In the genomic region with DNA sequence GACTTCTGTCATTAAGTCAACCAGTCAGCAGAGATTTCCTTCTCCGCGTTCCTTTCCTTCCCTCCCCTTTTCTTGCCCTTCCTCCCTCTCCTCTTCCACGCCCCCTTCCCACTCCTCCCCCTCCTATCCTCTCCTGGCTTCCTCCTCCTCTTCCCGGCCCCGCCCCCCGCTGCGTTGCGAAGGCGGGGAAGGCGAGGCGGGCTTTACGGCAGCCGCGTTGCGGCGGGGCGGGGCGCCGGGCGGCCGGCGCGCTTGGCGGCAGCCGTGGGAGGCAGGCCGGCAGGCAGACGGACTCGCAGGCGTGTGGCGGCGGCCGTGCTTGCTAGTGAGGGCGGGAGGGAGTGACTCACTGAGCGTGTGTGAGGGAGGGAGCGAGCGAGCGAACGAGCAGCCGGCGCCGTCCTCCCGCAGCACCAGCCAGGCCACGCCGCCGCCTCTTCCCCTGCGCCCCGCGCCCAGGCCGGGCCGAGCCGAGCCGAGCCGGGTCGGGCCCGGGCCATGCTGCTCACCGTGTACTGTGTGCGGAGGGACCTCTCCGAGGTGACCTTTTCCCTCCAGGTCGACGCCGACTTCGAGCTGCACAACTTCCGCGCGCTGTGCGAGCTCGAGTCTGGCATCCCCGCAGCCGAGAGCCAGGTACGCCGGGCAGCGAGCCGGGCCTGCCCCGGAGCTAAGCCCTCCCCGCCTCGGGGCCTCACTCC, we compare ENCODE assay signal across 1 cellular context.
A peak's percentile ranks its signal among the peaks of the same experiment; 100 is the strongest.
TF ChIP-seq lines count a peak whose summit lies in the region.

Gene DDI2 (plus strand): TSS at position 286 of the 701 bp plus-strand sequence. CDS start 213 bp downstream, at position 499.

TF ChIP-seq in GM12878, 131 proteins besides CTCF, POLR2A, EP300 and RAD21 (continued from another document and continues in another):
- TF ChIP-seq, protein P1, sequence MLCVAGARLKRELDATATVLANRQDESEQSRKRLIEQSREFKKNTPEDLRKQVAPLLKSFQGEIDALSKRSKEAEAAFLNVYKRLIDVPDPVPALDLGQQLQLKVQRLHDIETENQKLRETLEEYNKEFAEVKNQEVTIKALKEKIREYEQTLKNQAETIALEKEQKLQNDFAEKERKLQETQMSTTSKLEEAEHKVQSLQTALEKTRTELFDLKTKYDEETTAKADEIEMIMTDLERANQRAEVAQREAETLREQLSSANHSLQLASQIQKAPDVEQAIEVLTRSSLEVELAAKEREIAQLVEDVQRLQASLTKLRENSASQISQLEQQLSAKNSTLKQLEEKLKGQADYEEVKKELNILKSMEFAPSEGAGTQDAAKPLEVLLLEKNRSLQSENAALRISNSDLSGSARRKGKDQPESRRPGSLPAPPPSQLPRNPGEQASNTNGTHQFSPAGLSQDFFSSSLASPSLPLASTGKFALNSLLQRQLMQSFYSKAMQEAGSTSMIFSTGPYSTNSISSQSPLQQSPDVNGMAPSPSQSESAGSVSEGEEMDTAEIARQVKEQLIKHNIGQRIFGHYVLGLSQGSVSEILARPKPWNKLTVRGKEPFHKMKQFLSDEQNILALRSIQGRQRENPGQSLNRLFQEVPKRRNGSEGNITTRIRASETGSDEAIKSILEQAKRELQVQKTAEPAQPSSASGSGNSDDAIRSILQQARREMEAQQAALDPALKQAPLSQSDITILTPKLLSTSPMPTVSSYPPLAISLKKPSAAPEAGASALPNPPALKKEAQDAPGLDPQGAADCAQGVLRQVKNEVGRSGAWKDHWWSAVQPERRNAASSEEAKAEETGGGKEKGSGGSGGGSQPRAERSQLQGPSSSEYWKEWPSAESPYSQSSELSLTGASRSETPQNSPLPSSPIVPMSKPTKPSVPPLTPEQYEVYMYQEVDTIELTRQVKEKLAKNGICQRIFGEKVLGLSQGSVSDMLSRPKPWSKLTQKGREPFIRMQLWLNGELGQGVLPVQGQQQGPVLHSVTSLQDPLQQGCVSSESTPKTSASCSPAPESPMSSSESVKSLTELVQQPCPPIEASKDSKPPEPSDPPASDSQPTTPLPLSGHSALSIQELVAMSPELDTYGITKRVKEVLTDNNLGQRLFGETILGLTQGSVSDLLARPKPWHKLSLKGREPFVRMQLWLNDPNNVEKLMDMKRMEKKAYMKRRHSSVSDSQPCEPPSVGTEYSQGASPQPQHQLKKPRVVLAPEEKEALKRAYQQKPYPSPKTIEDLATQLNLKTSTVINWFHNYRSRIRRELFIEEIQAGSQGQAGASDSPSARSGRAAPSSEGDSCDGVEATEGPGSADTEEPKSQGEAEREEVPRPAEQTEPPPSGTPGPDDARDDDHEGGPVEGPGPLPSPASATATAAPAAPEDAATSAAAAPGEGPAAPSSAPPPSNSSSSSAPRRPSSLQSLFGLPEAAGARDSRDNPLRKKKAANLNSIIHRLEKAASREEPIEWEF (IDR thresholded peaks at IDR 0.05; ENCODE audit: insufficient replicate concordance, low read depth, low read length): no peak
- TF ChIP-seq, protein P2, sequence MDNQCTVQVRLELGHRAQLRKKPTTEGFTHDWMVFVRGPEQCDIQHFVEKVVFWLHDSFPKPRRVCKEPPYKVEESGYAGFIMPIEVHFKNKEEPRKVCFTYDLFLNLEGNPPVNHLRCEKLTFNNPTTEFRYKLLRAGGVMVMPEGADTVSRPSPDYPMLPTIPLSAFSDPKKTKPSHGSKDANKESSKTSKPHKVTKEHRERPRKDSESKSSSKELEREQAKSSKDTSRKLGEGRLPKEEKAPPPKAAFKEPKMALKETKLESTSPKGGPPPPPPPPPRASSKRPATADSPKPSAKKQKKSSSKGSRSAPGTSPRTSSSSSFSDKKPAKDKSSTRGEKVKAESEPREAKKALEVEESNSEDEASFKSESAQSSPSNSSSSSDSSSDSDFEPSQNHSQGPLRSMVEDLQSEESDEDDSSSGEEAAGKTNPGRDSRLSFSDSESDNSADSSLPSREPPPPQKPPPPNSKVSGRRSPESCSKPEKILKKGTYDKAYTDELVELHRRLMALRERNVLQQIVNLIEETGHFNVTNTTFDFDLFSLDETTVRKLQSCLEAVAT (IDR thresholded peaks at IDR 0.05): peak; percentile 22; the same call in 1 of the 2 replicates
- TF ChIP-seq, protein P3, sequence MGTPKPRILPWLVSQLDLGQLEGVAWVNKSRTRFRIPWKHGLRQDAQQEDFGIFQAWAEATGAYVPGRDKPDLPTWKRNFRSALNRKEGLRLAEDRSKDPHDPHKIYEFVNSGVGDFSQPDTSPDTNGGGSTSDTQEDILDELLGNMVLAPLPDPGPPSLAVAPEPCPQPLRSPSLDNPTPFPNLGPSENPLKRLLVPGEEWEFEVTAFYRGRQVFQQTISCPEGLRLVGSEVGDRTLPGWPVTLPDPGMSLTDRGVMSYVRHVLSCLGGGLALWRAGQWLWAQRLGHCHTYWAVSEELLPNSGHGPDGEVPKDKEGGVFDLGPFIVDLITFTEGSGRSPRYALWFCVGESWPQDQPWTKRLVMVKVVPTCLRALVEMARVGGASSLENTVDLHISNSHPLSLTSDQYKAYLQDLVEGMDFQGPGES (IDR thresholded peaks at IDR 0.05): no peak
- TF ChIP-seq TCF3 (IDR thresholded peaks at IDR 0.05; ENCODE audit: borderline replicate concordance, insufficient read depth, low read depth, low read length) (no peak), CHD1 (IDR thresholded peaks at IDR 0.05; ENCODE audit: low read depth, low read length) (no peak), HDAC6 (IDR thresholded peaks at IDR 0.05; ENCODE audit: unreplicated experiment) (no peak), HDAC2 (IDR thresholded peaks at IDR 0.05) (no peak), KDM1A (IDR thresholded peaks at IDR 0.05; ENCODE audit: borderline replicate concordance) (no peak), E2F8 (IDR thresholded peaks at IDR 0.05; ENCODE audit: low read depth, partially characterized antibody) (no peak), IRF4 (IDR thresholded peaks at IDR 0.05; ENCODE audit: low read depth, low read length) (0 out of 2 replicates have a peak, but pooled peaks have one; percentile 10), REST (IDR thresholded peaks at IDR 0.05; ENCODE audit: low read depth, low read length) (no peak), PML (IDR thresholded peaks at IDR 0.05; ENCODE audit: low read length) (no peak), SMAD5 (IDR thresholded peaks at IDR 0.05; ENCODE audit: low read depth) (no peak), PBX3 (IDR thresholded peaks at IDR 0.05; ENCODE audit: insufficient replicate concordance, low read depth, low read length) (no peak), STAT3 (IDR thresholded peaks at IDR 0.05; ENCODE audit: low read depth, low read length) (no peak), NR2F1 (conservative IDR thresholded peaks at IDR 0.05) (peak; percentile 91), BRCA1 (IDR thresholded peaks at IDR 0.05; ENCODE audit: low read depth, low read length) (no peak), MTA2 (IDR thresholded peaks at IDR 0.05; ENCODE audit: low read depth) (0 out of 2 replicates have a peak, but pooled peaks have one; percentile 41), YY1 (IDR thresholded peaks at IDR 0.05; ENCODE audit: low read depth, low read length) (no peak), WRNIP1 (IDR thresholded peaks at IDR 0.05; ENCODE audit: borderline replicate concordance, low read depth, low read length) (no peak), DPF2 (IDR thresholded peaks at IDR 0.05) (peak; percentile 80), USF1 (IDR thresholded peaks at IDR 0.05; ENCODE audit: borderline replicate concordance, extremely low read length, insufficient read depth, low read depth, low read length) (no peak), ZNF207 (IDR thresholded peaks at IDR 0.05; ENCODE audit: borderline replicate concordance) (0 out of 2 replicates have a peak, but pooled peaks have one; percentile 37), SREBF1 (IDR thresholded peaks at IDR 0.05; ENCODE audit: low read length) (no peak), ATF7 (IDR thresholded peaks at IDR 0.05; ENCODE audit: low read depth) (no peak), NBN (IDR thresholded peaks at IDR 0.05) (peak; percentile 82), NRF1 (conservative IDR thresholded peaks at IDR 0.05; ENCODE audit: low read depth, low read length) (no peak), TBL1XR1 (IDR thresholded peaks at IDR 0.05; ENCODE audit: low read depth, low read length) (no peak), YBX1 (IDR thresholded peaks at IDR 0.05) (no peak), IKZF2 (IDR thresholded peaks at IDR 0.05) (peak; percentile 89 to 92)
- TF ChIP-seq, protein P4, sequence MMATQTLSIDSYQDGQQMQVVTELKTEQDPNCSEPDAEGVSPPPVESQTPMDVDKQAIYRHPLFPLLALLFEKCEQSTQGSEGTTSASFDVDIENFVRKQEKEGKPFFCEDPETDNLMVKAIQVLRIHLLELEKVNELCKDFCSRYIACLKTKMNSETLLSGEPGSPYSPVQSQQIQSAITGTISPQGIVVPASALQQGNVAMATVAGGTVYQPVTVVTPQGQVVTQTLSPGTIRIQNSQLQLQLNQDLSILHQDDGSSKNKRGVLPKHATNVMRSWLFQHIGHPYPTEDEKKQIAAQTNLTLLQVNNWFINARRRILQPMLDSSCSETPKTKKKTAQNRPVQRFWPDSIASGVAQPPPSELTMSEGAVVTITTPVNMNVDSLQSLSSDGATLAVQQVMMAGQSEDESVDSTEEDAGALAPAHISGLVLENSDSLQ (IDR thresholded peaks at IDR 0.05): no peak
- TF ChIP-seq, protein P5, sequence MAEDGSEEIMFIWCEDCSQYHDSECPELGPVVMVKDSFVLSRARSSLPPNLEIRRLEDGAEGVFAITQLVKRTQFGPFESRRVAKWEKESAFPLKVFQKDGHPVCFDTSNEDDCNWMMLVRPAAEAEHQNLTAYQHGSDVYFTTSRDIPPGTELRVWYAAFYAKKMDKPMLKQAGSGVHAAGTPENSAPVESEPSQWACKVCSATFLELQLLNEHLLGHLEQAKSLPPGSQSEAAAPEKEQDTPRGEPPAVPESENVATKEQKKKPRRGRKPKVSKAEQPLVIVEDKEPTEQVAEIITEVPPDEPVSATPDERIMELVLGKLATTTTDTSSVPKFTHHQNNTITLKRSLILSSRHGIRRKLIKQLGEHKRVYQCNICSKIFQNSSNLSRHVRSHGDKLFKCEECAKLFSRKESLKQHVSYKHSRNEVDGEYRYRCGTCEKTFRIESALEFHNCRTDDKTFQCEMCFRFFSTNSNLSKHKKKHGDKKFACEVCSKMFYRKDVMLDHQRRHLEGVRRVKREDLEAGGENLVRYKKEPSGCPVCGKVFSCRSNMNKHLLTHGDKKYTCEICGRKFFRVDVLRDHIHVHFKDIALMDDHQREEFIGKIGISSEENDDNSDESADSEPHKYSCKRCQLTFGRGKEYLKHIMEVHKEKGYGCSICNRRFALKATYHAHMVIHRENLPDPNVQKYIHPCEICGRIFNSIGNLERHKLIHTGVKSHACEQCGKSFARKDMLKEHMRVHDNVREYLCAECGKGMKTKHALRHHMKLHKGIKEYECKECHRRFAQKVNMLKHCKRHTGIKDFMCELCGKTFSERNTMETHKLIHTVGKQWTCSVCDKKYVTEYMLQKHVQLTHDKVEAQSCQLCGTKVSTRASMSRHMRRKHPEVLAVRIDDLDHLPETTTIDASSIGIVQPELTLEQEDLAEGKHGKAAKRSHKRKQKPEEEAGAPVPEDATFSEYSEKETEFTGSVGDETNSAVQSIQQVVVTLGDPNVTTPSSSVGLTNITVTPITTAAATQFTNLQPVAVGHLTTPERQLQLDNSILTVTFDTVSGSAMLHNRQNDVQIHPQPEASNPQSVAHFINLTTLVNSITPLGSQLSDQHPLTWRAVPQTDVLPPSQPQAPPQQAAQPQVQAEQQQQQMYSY (CRISPR knock-in tag; IDR thresholded peaks at IDR 0.05): no peak
